Comparison of ENCODE assay signal across 31 cellular contexts in genomic region chr11:46745995-46746394, GRCh38. TPM values are rescaled to one million over a fixed set of nuclear protein-coding genes. Genes with fewer than 3 reads are reported as not detected.
"Had no signal": no experiment of that assay in that cellular context is flagged by ENCODE, and none has a peak within 500 bp of the region (broad histone marks: within the 10 kb centered on the region; RNA-seq: fewer than 3 reads in every experiment).

No MANE protein-coding gene starts in this region.

- DNase-seq: activated B cell treated with CpG ODN at 0.5 μM for 24 hours; activated CD4-positive, alpha-beta memory T cell treated with anti-CD3 and anti-CD28 coated beads, Interleukin-2, amount 10 ng/mL, durations not matched to agents 7 days and 5 days; activated CD4-positive, alpha-beta T cell treated with anti-CD3 and anti-CD28 coated beads for 4 hours; activated CD4-positive, alpha-beta T cell treated with anti-CD3 and anti-CD28 coated beads, Interleukin-2, amount 10 ng/mL, durations not matched to agents 7 days and 5 days; activated CD4-positive, alpha-beta T cell treated with anti-CD3 and anti-CD28 coated beads, Interleukin-2, amount 50 U/mL, for 48 hours; activated CD4-positive, CD25-positive, alpha-beta regulatory T cell treated with anti-CD3 and anti-CD28 coated beads, Interleukin-2, amount 50 U/mL, for 72 hours; activated CD8-positive, alpha-beta memory T cell treated with anti-CD3 and anti-CD28 coated beads for 24 hours; activated CD8-positive, alpha-beta memory T cell treated with anti-CD3 and anti-CD28 coated beads, Interleukin-2, amount 10 ng/mL, durations not matched to agents 7 days and 5 days; activated CD8-positive, alpha-beta memory T cell treated with anti-CD3 and anti-CD28 coated beads, Interleukin-2, amount 50 U/mL, for 48 hours; activated CD8-positive, alpha-beta T cell treated with anti-CD3 and anti-CD28 coated beads, Interleukin-2, amount 10 ng/mL, durations not matched to agents 7 days and 5 days; activated effector memory CD4-positive, alpha-beta T cell treated with Interleukin-2 at 50 U/mL for 16 hours; activated gamma-delta T cell; activated naive CD4-positive, alpha-beta T cell treated with anti-CD3 and anti-CD28 coated beads, Interleukin-2, amount 10 ng/mL, durations not matched to agents 7 days and 5 days; activated naive CD4-positive, alpha-beta T cell treated with Interleukin-2 at 50 U/mL for 16 hours; activated naive CD8-positive, alpha-beta T cell treated with anti-CD3 and anti-CD28 coated beads, Interleukin-2, amount 10 ng/mL, durations not matched to agents 7 days and 5 days; activated naive CD8-positive, alpha-beta T cell treated with anti-CD3 and anti-CD28 coated beads, Interleukin-2, amount 50 U/mL, for 24 hours; activated T-cell treated with anti-CD3 and anti-CD28 coated beads, Interleukin-2, amount 50 U/mL, for 24 hours; activated T-cell treated with anti-CD3 and anti-CD28 coated beads, Interleukin-2, amount 50 U/mL, for 48 hours; amygdala; anterior cingulate cortex; caudate nucleus; cerebellar nuclear complex; T-helper 1 cell; T-helper 2 cell; T-helper 9 cell had no signal

- H3K4me1 ChIP-seq: ascending aorta had no signal

- H3K4me3 ChIP-seq: ascending aorta, cardiac muscle cell had no signal

- H3K27ac ChIP-seq: ascending aorta, cardiac muscle cell, VCaP had no signal

- ATAC-seq: activated CD8-positive, alpha-beta memory T cell treated with anti-CD3 and anti-CD28 coated beads, Interleukin-2, amount 10 ng/mL, durations not matched to agents 7 days and 5 days; activated CD8-positive, alpha-beta T cell treated with anti-CD3 and anti-CD28 coated beads, Interleukin-2, amount 10 ng/mL, durations not matched to agents 7 days and 5 days; activated naive CD8-positive, alpha-beta T cell treated with anti-CD3 and anti-CD28 coated beads, Interleukin-2, amount 50 U/mL, for 24 hours had no signal

- H3K9me3 ChIP-seq: ascending aorta had no signal

- H3K27me3 ChIP-seq: ascending aorta, cardiac muscle cell had no signal

- FAIRE-seq: bronchial epithelial cell, TTC549 had no signal

RNA-seq across cellular contexts. Expression of gene F2, which starts 27.0 kb away (rescaled TPM):
- total RNA-seq: activated B cell treated with CpG ODN at 0.5 μM for 24 hours; activated CD4-positive, alpha-beta memory T cell treated with anti-CD3 and anti-CD28 coated beads, Interleukin-2, amount 10 ng/mL, durations not matched to agents 7 days and 5 days; activated CD8-positive, alpha-beta memory T cell treated with anti-CD3 and anti-CD28 coated beads, Interleukin-2, amount 10 ng/mL, durations not matched to agents 7 days and 5 days; activated naive CD8-positive, alpha-beta T cell treated with anti-CD3 and anti-CD28 coated beads, Interleukin-2, amount 10 ng/mL, durations not matched to agents 7 days and 5 days; cardiac muscle cell had no signal
- polyA plus RNA-seq: adipose tissue had no signal
